In genomic region chr7:151838861-151839381, GRCh38 we compare ENCODE assay signal across 8 cellular contexts. TPM values are rescaled to one million over a fixed set of nuclear protein-coding genes. Genes with fewer than 3 reads are reported as not detected.
DNase-seq lines count a peak whose midpoint lies in the region; ATAC-seq and TF ChIP-seq lines count a peak whose summit lies in the region.

No MANE protein-coding gene starts in this region.

- peak overlapping the region in 3 of 5 donors; percentile 7 to 45 (median 36) for H3K27ac ChIP-seq in stomach

- no peak for TF ChIP-seq EP300 in stomach (IDR thresholded peaks at IDR 0.05)

- DNase-seq in T-helper 2 cell treated with Interferon-gamma antibody and Interleukin-4, amounts not matched to agents 5 μg/mL and 100 μg/mL, for 36 hours (ENCODE audit: low spot score), result no peak
- DNase-seq in germinal center (ENCODE audit: low spot score) (peak; percentile 63), stomach (no peak), DMS 273 (lab: John Stamatoyannopoulos, UW; ENCODE audit: unreplicated experiment) (no peak), NCI-H146 (lab: John Stamatoyannopoulos, UW) (no peak), NCI-H2029 (lab: John Stamatoyannopoulos, UW) (no peak)

- peaks cover 15 to 41% (median 32%) of the 10 kb centered on the region in 4 donors for H3K4me1 ChIP-seq in stomach

- intact Hi-C loops in stomach (cut with DNase I; ENCODE audit: low total_unique reads), result no loop called here

- H3K9me3 Mint-ChIP-seq in T-helper 2 cell treated with Interferon-gamma antibody and Interleukin-4, amounts not matched to agents 5 μg/mL and 100 μg/mL, for 36 hours, result no peaks in the 10 kb centered on the region

- peaks cover 0 to 12% (median 2%) of the 10 kb centered on the region in 4 donors for H3K36me3 ChIP-seq in stomach

- peak overlapping the region; percentile 77 for H3K27ac Mint-ChIP-seq in T-helper 2 cell treated with Interferon-gamma antibody and Interleukin-4, amounts not matched to agents 5 μg/mL and 100 μg/mL, for 36 hours

- no peaks in the 10 kb centered on the region for H3K9me3 ChIP-seq in stomach

- H3K27me3 ChIP-seq in stomach, result no peaks in the 10 kb centered on the region

- no peak for TF ChIP-seq POLR2A in stomach (IDR thresholded peaks at IDR 0.05)

- ATAC-seq in GM18508 (IDR thresholded peaks at IDR 0.05; ENCODE audit: insufficient read depth, unreplicated experiment) (peak; percentile 70), HG02852 (IDR thresholded peaks at IDR 0.05; ENCODE audit: unreplicated experiment) (peak; percentile 70)

- no peak for TF ChIP-seq CTCF in stomach (IDR thresholded peaks at IDR 0.05)

- no peak overlapping the region for H3K4me3 ChIP-seq in stomach

- WGBS in stomach, 5 donors, result 62 to 71% (median 67%) methylated on average over 17 of the region's 17 CpGs

- peaks cover 20% of the 10 kb centered on the region for H3K4me1 Mint-ChIP-seq in T-helper 2 cell treated with Interferon-gamma antibody and Interleukin-4, amounts not matched to agents 5 μg/mL and 100 μg/mL, for 36 hours (ENCODE audit: low read depth)

- peak overlapping the region; percentile 65 for H3K4me3 Mint-ChIP-seq in T-helper 2 cell treated with Interferon-gamma antibody and Interleukin-4, amounts not matched to agents 5 μg/mL and 100 μg/mL, for 36 hours

- H3K36me3 Mint-ChIP-seq in T-helper 2 cell treated with Interferon-gamma antibody and Interleukin-4, amounts not matched to agents 5 μg/mL and 100 μg/mL, for 36 hours (ENCODE audit: low read depth), result no peaks in the 10 kb centered on the region

- no peaks in the 10 kb centered on the region for H3K27me3 Mint-ChIP-seq in T-helper 2 cell treated with Interferon-gamma antibody and Interleukin-4, amounts not matched to agents 5 μg/mL and 100 μg/mL, for 36 hours (ENCODE audit: low read depth)

RNA-seq across cellular contexts. Expression of gene PRKAG2, which starts 38.0 kb away (rescaled TPM):
- total RNA-seq in stomach, result 100 to 1,000 TPM in 1 of 5 donors, 10 to 100 TPM in 4; 56.7 to 302 (median 70.3) TPM
- 10 to 100 TPM; 19.9 to 27.9 (median 26.3) TPM for polyA plus RNA-seq in stomach
